In genomic region chr12:121885129-121885528, GRCh38 we compare ENCODE assay signal across 11 cellular contexts. TPM values are rescaled to one million over a fixed set of nuclear protein-coding genes. Genes with fewer than 3 reads are reported as not detected.
"Had no signal": no experiment of that assay in that cellular context is flagged by ENCODE, and none has a peak within 500 bp of the region (broad histone marks: within the 10 kb centered on the region; RNA-seq: fewer than 3 reads in every experiment).

No MANE protein-coding gene starts in this region.

RNA-seq across cellular contexts. Expression of gene HPD, which starts 26.5 kb away (rescaled TPM):
- total RNA-seq: activated CD4-positive, alpha-beta memory T cell treated with anti-CD3 and anti-CD28 coated beads for 36 hours; activated CD4-positive, alpha-beta T cell treated with anti-CD3 and anti-CD28 coated beads, Interleukin-2, amount 10 ng/mL, durations not matched to agents 24 days and 14 days; activated CD8-positive, alpha-beta memory T cell treated with anti-CD3 and anti-CD28 coated beads for 36 hours; activated naive CD4-positive, alpha-beta T cell treated with anti-CD3 and anti-CD28 coated beads for 36 hours; activated naive CD8-positive, alpha-beta T cell treated with anti-CD3 and anti-CD28 coated beads for 36 hours; activated T-helper 1 cell treated with anti-CD3 and anti-CD28 coated beads, Interleukin-12 subunit alpha, Interleukin-12 subunit beta, Interleukin-2, Interleukin-4 antibody, amounts not matched to agents 30 ng/mL and 10 ng/mL and 1 ng/mL, durations not matched to agents 14 hours and 24 hours and 36 hours; foreskin keratinocyte; lower leg skin; naive thymus-derived CD8-positive, alpha-beta T cell; T-helper 17 cell had no signal
- polyA plus RNA-seq: foreskin keratinocyte; immature natural killer cell; naive thymus-derived CD8-positive, alpha-beta T cell had no signal
